14 cellular contexts compared by ENCODE assay signal in genomic region chr3:105862217-105862616, GRCh38. TPM values are rescaled to one million over a fixed set of nuclear protein-coding genes. Genes with fewer than 3 reads are reported as not detected.
DNase-seq lines count a peak whose midpoint lies in the region; ATAC-seq and TF ChIP-seq lines count a peak whose summit lies in the region.
"Had no signal": no experiment of that assay in that cellular context is flagged by ENCODE, and none has a peak within 500 bp of the region (broad histone marks: within the 10 kb centered on the region; RNA-seq: fewer than 3 reads in every experiment).

No MANE protein-coding gene starts in this region.

- H3K27me3 Mint-ChIP-seq in activated naive CD4-positive, alpha-beta T cell treated with anti-CD3 and anti-CD28 coated beads for 36 hours (ENCODE audit: low read depth), result no peaks in the 10 kb centered on the region

- peaks cover 91% of the 10 kb centered on the region for H3K4me1 ChIP-seq in DOHH2 (ENCODE audit: control insufficient read depth, low read length)
- peaks cover 33% of the 10 kb centered on the region for H3K4me1 ChIP-seq in OCI-LY3 (ENCODE audit: low read length)

- peaks cover 42% of the 10 kb centered on the region for H3K4me1 Mint-ChIP-seq in activated naive CD4-positive, alpha-beta T cell treated with anti-CD3 and anti-CD28 coated beads for 36 hours (ENCODE audit: low read depth)

- H3K27me3 ChIP-seq in DOHH2 (ENCODE audit: control insufficient read depth, low read length) (no peaks in the 10 kb centered on the region), OCI-LY3 (ENCODE audit: low read depth, low read length) (peaks cover 36% of the 10 kb centered on the region)
- H3K27me3 ChIP-seq: BE2C, tibial artery had no signal

- H3K9me3 ChIP-seq in DOHH2 (ENCODE audit: control insufficient read depth, insufficient read depth, low read length), result no peaks in the 10 kb centered on the region
- no peaks in the 10 kb centered on the region for H3K9me3 ChIP-seq in OCI-LY3 (ENCODE audit: insufficient read depth, low read length)
- H3K9me3 ChIP-seq: BE2C, tibial artery had no signal

- no peak overlapping the region for H3K4me3 Mint-ChIP-seq in activated naive CD4-positive, alpha-beta T cell treated with anti-CD3 and anti-CD28 coated beads for 36 hours

- H3K27ac ChIP-seq in DOHH2 (ENCODE audit: low read depth, low read length) (peak overlapping the region; percentile 96), OCI-LY3 (ENCODE audit: low read length) (peak overlapping the region; percentile 20)

- H3K36me3 Mint-ChIP-seq in activated naive CD4-positive, alpha-beta T cell treated with anti-CD3 and anti-CD28 coated beads for 36 hours (ENCODE audit: low read depth), result peaks cover 38% of the 10 kb centered on the region

- H3K4me3 ChIP-seq in DOHH2 (ENCODE audit: low read length), result peak overlapping the region; percentile 71
- peak overlapping the region; percentile 48 for H3K4me3 ChIP-seq in OCI-LY3 (ENCODE audit: low read length)
- H3K4me3 ChIP-seq: tibial artery had no signal

- no peak overlapping the region for H3K27ac Mint-ChIP-seq in activated naive CD4-positive, alpha-beta T cell treated with anti-CD3 and anti-CD28 coated beads for 36 hours

- peaks cover 79% of the 10 kb centered on the region for H3K36me3 ChIP-seq in DOHH2 (ENCODE audit: control insufficient read depth, low read length)
- H3K36me3 ChIP-seq in OCI-LY3 (replicated peaks; ENCODE audit: low read depth, low read length), result peaks cover 24% of the 10 kb centered on the region

- TF ChIP-seq CTCF in DOHH2 (IDR thresholded peaks at IDR 0.05; ENCODE audit: low read depth, low read length, poor library complexity, severe bottlenecking), result no peak
- TF ChIP-seq CTCF in OCI-LY3 (IDR thresholded peaks at IDR 0.05; ENCODE audit: low read depth, low read length), result no peak

- no peaks in the 10 kb centered on the region for H3K9me3 Mint-ChIP-seq in activated naive CD4-positive, alpha-beta T cell treated with anti-CD3 and anti-CD28 coated beads for 36 hours

- peak overlapping the region; percentile 23; the same call in 1 of the 2 replicates for H3K9ac ChIP-seq in OCI-LY3 (ENCODE audit: low read length)

- CTCF ChIA-PET in HEK293T (lab: Yijun Ruan, JAX), result no interaction called here
- CTCF ChIA-PET in activated naive CD4-positive, alpha-beta T cell treated with anti-CD3 and anti-CD28 coated beads for 36 hours (lab: Charles Lee), result interaction anchor here (0.8 to 1.3 kb wide), 2 partner anchors 25 to 179 kb away, joined by 4 read pairs; no protein-coding TSS in a partner anchor

- intact Hi-C loops in activated naive CD4-positive, alpha-beta T cell treated with anti-CD3 and anti-CD28 coated beads for 36 hours (cut with micrococcal nuclease), result no loop called here
- intact Hi-C loops in left colon (cut with DNase I, micrococcal nuclease), result no loop called here

- no peaks in the 10 kb centered on the region for H4K20me1 ChIP-seq in DOHH2 (ENCODE audit: control insufficient read depth, insufficient read depth, low read depth, low read length)
- H4K20me1 ChIP-seq in OCI-LY3 (ENCODE audit: insufficient read depth, low read length), result peaks cover 16% of the 10 kb centered on the region; the same call in 1 of the 2 replicates

- DNase-seq in putamen (ENCODE audit: low spot score) (no peak), HEK293T (ENCODE audit: extremely low spot score) (no peak), left colon (no peak)
- no peak for DNase-seq in activated naive CD4-positive, alpha-beta T cell treated with anti-CD3 and anti-CD28 coated beads for 36 hours
- DNase-seq: BE2C, H7, mammary epithelial cell, NCI-H2081, T-helper 9 cell, tibial artery had no signal

- ATAC-seq in GM19452 (IDR thresholded peaks at IDR 0.05; ENCODE audit: unreplicated experiment) (peak; percentile 68), HG03025 (IDR thresholded peaks at IDR 0.05; ENCODE audit: low FRiP score, unreplicated experiment) (peak; percentile 59), left colon (no peak)

- H3K9me2 ChIP-seq in DOHH2 (replicated peaks; ENCODE audit: control insufficient read depth, low read length), result no peaks in the 10 kb centered on the region

- H3K4me2 ChIP-seq in DOHH2 (ENCODE audit: low read length), result peak overlapping the region; percentile 75
- peak overlapping the region; percentile 73 for H3K4me2 ChIP-seq in OCI-LY3 (ENCODE audit: low read length)

- POLR2A ChIA-PET in HEK293T (lab: Yijun Ruan, JAX), result no interaction called here

- peaks cover 9% of the 10 kb centered on the region for H3F3A ChIP-seq in DOHH2 (ENCODE audit: control insufficient read depth, insufficient read depth)

- H2AFZ ChIP-seq in OCI-LY3 (ENCODE audit: low read depth, low read length), result no peak overlapping the region

- H3K79me2 ChIP-seq in DOHH2 (ENCODE audit: control insufficient read depth, low read length) (peaks cover 90% of the 10 kb centered on the region), OCI-LY3 (ENCODE audit: low read length) (no peaks in the 10 kb centered on the region)

TF ChIP-seq in HEK293T, 16 proteins besides CTCF, POLR2A, EP300 and RAD21:
- TF ChIP-seq HDGF (IDR thresholded peaks at IDR 0.05; ENCODE audit: borderline replicate concordance) (no peak), FOXK2 (IDR thresholded peaks at IDR 0.05) (no peak), FOXA1 (IDR thresholded peaks at IDR 0.05) (no peak), SUZ12 (IDR thresholded peaks at IDR 0.05) (no peak), PKNOX1 (IDR thresholded peaks at IDR 0.05) (no peak), L3MBTL2 (conservative IDR thresholded peaks at IDR 0.05) (no peak), BHLHE40 (IDR thresholded peaks at IDR 0.05; ENCODE audit: borderline replicate concordance) (no peak), ELF4 (IDR thresholded peaks at IDR 0.05) (no peak), SP1 (IDR thresholded peaks at IDR 0.05) (no peak), NFRKB (IDR thresholded peaks at IDR 0.05) (no peak), ARNT (IDR thresholded peaks at IDR 0.05) (no peak), LEF1 (IDR thresholded peaks at IDR 0.05; ENCODE audit: borderline replicate concordance) (no peak), CTBP1 (IDR thresholded peaks at IDR 0.05; ENCODE audit: borderline replicate concordance) (no peak), TARDBP (IDR thresholded peaks at IDR 0.05) (no peak), FOXM1 (IDR thresholded peaks at IDR 0.05; ENCODE audit: borderline replicate concordance) (no peak), ZNF384 (IDR thresholded peaks at IDR 0.05) (no peak)

RNA-seq across cellular contexts. Expression of gene CBLB, which starts 6.6 kb away (rescaled TPM):
- total RNA-seq in activated naive CD4-positive, alpha-beta T cell treated with anti-CD3 and anti-CD28 coated beads for 36 hours, result 10 to 100 TPM; 72.8 to 78.9 TPM
- 10 to 100 TPM; 36.7 to 50.2 TPM for total RNA-seq in left colon
